Comparison of ENCODE assay signal across 13 cellular contexts in genomic region chrX:129773649-129774458, GRCh38. TPM values are rescaled to one million over a fixed set of nuclear protein-coding genes. Genes with fewer than 3 reads are reported as not detected.
DNase-seq lines count a peak whose midpoint lies in the region; ATAC-seq and TF ChIP-seq lines count a peak whose summit lies in the region.
"Had no signal": no experiment of that assay in that cellular context is flagged by ENCODE, and none has a peak within 500 bp of the region (broad histone marks: within the 10 kb centered on the region; RNA-seq: fewer than 3 reads in every experiment).

No MANE protein-coding gene starts in this region.

- H4K20me1 ChIP-seq in SU-DHL-6 (ENCODE audit: low read depth, low read length): no peaks in the 10 kb centered on the region
- H4K20me1 ChIP-seq in hepatocyte (ENCODE audit: insufficient read depth, poor library complexity, severe bottlenecking): no peaks in the 10 kb centered on the region

- H3K9me3 Mint-ChIP-seq in activated CD4-positive, alpha-beta T cell treated with anti-CD3 and anti-CD28 coated beads, Interleukin-2, amount 10 ng/mL, durations not matched to agents 24 days and 14 days: no peaks in the 10 kb centered on the region
- no peaks in the 10 kb centered on the region for H3K9me3 Mint-ChIP-seq in stimulated activated naive CD8-positive, alpha-beta T cell treated with anti-CD3 and anti-CD28 coated beads, Interleukin-15, Interleukin-2, amounts not matched to agents 100 ng/mL and 50 ng/mL, for 24 hours

- H3K9ac ChIP-seq in SU-DHL-6 (ENCODE audit: low read length): peak overlapping the region; percentile 35

- TF ChIP-seq CTCF in SU-DHL-6 (IDR thresholded peaks at IDR 0.05; ENCODE audit: insufficient read depth, low read length, poor library complexity, severe bottlenecking) (no peak), hepatocyte (IDR thresholded peaks at IDR 0.05; ENCODE audit: poor library complexity) (no peak)

- intact Hi-C loops in activated CD4-positive, alpha-beta T cell treated with anti-CD3 and anti-CD28 coated beads, Interleukin-2, amount 10 ng/mL, durations not matched to agents 24 days and 14 days (cut with micrococcal nuclease): loop anchor here (10.0 kb wide), 1 partner anchor 401 kb away; the partner anchor contains the start of gene RAB33A

- no peaks in the 10 kb centered on the region for H3K9me2 ChIP-seq in SU-DHL-6 (replicated peaks; ENCODE audit: insufficient read depth, low read length)
- H3K9me2 ChIP-seq in hepatocyte (replicated peaks; ENCODE audit: insufficient read depth): no peaks in the 10 kb centered on the region

- H3K4me1 Mint-ChIP-seq in activated CD4-positive, alpha-beta T cell treated with anti-CD3 and anti-CD28 coated beads, Interleukin-2, amount 10 ng/mL, durations not matched to agents 24 days and 14 days: peaks cover 53% of the 10 kb centered on the region
- H3K4me1 Mint-ChIP-seq in stimulated activated naive CD8-positive, alpha-beta T cell treated with anti-CD3 and anti-CD28 coated beads, Interleukin-15, Interleukin-2, amounts not matched to agents 100 ng/mL and 50 ng/mL, for 24 hours (ENCODE audit: low read depth): peaks cover 89% of the 10 kb centered on the region
- H3K4me1 Mint-ChIP-seq: brain, nephron progenitor cell had no signal

- no peaks in the 10 kb centered on the region for H3K79me2 ChIP-seq in SU-DHL-6 (ENCODE audit: insufficient read depth, low read length)
- H3K79me2 ChIP-seq in hepatocyte: no peaks in the 10 kb centered on the region

- no peaks in the 10 kb centered on the region for H3K27me3 ChIP-seq in SU-DHL-6 (ENCODE audit: low read length)
- no peaks in the 10 kb centered on the region for H3K27me3 ChIP-seq in hepatocyte

- ATAC-seq in GM18873 (IDR thresholded peaks at IDR 0.05; ENCODE audit: low FRiP score, unreplicated experiment): no peak

- DNase-seq in activated CD4-positive, alpha-beta T cell treated with anti-CD3 and anti-CD28 coated beads, Interleukin-2, amount 10 ng/mL, durations not matched to agents 24 days and 14 days: peak; percentile 64
- no peak for DNase-seq in activated CD4-positive, alpha-beta T cell treated with anti-CD3 and anti-CD28 coated beads, Interleukin-2, amount 50 U/mL, for 48 hours
- DNase-seq in hepatocyte (ENCODE audit: low spot score): peak; percentile 71
- no peak for DNase-seq in UCSD-AML1 (lab: John Stamatoyannopoulos, UW; ENCODE audit: unreplicated experiment)
- no peak for DNase-seq in SIG-M5 (lab: John Stamatoyannopoulos, UW)
- DNase-seq: H9, NCI-H446, nephron progenitor cell had no signal

- H3K4me2 ChIP-seq in SU-DHL-6 (ENCODE audit: low read depth, low read length, poor library complexity, severe bottlenecking): peak overlapping the region; percentile 54
- no peak overlapping the region for H3K4me2 ChIP-seq in hepatocyte

- H3K27ac ChIP-seq in SU-DHL-6 (ENCODE audit: low read depth, low read length): peak overlapping the region; percentile 92
- H3K27ac ChIP-seq in hepatocyte: peak overlapping the region; percentile 60

- H3K4me3 Mint-ChIP-seq in activated CD4-positive, alpha-beta T cell treated with anti-CD3 and anti-CD28 coated beads, Interleukin-2, amount 10 ng/mL, durations not matched to agents 24 days and 14 days: peak overlapping the region; percentile 28
- no peak overlapping the region for H3K4me3 Mint-ChIP-seq in stimulated activated naive CD8-positive, alpha-beta T cell treated with anti-CD3 and anti-CD28 coated beads, Interleukin-15, Interleukin-2, amounts not matched to agents 100 ng/mL and 50 ng/mL, for 24 hours
- H3K4me3 Mint-ChIP-seq: brain, H9, nephron progenitor cell had no signal

- peaks cover 29% of the 10 kb centered on the region for H3F3A ChIP-seq in SU-DHL-6 (ENCODE audit: insufficient read depth)

- 72% methylated on average over 4 of the region's 4 CpGs for WGBS in hepatocyte (ENCODE audit: low lambda C conversion rate, missing lambda C conversion rate)

- H3K27me3 Mint-ChIP-seq in activated CD4-positive, alpha-beta T cell treated with anti-CD3 and anti-CD28 coated beads, Interleukin-2, amount 10 ng/mL, durations not matched to agents 24 days and 14 days: no peaks in the 10 kb centered on the region
- no peaks in the 10 kb centered on the region for H3K27me3 Mint-ChIP-seq in stimulated activated naive CD8-positive, alpha-beta T cell treated with anti-CD3 and anti-CD28 coated beads, Interleukin-15, Interleukin-2, amounts not matched to agents 100 ng/mL and 50 ng/mL, for 24 hours

- H3K4me1 ChIP-seq in hepatocyte (ENCODE audit: insufficient read depth): peaks cover 3% of the 10 kb centered on the region

- H3K4me3 ChIP-seq in SU-DHL-6 (ENCODE audit: insufficient read depth, low read length, poor library complexity, severe bottlenecking) (no peak overlapping the region), hepatocyte (no peak overlapping the region)

- H3K9me3 ChIP-seq in SU-DHL-6 (ENCODE audit: insufficient read depth, low read length) (no peaks in the 10 kb centered on the region), hepatocyte (ENCODE audit: low read depth) (no peaks in the 10 kb centered on the region)

- H3K36me3 Mint-ChIP-seq in activated CD4-positive, alpha-beta T cell treated with anti-CD3 and anti-CD28 coated beads, Interleukin-2, amount 10 ng/mL, durations not matched to agents 24 days and 14 days (ENCODE audit: low read depth): no peaks in the 10 kb centered on the region
- no peaks in the 10 kb centered on the region for H3K36me3 Mint-ChIP-seq in stimulated activated naive CD8-positive, alpha-beta T cell treated with anti-CD3 and anti-CD28 coated beads, Interleukin-15, Interleukin-2, amounts not matched to agents 100 ng/mL and 50 ng/mL, for 24 hours (ENCODE audit: low read depth)
- H3K36me3 Mint-ChIP-seq: brain had no signal

- H3K27ac Mint-ChIP-seq in activated CD4-positive, alpha-beta T cell treated with anti-CD3 and anti-CD28 coated beads, Interleukin-2, amount 10 ng/mL, durations not matched to agents 24 days and 14 days: peak overlapping the region; percentile 95
- H3K27ac Mint-ChIP-seq in stimulated activated naive CD8-positive, alpha-beta T cell treated with anti-CD3 and anti-CD28 coated beads, Interleukin-15, Interleukin-2, amounts not matched to agents 100 ng/mL and 50 ng/mL, for 24 hours: peak overlapping the region; percentile 85
- H3K27ac Mint-ChIP-seq: brain, nephron progenitor cell had no signal

- no peaks in the 10 kb centered on the region for H3K36me3 ChIP-seq in SU-DHL-6 (ENCODE audit: low read length)
- H3K36me3 ChIP-seq in hepatocyte (replicated peaks; ENCODE audit: insufficient read depth, low read depth): no peaks in the 10 kb centered on the region

- H2AFZ ChIP-seq in SU-DHL-6 (ENCODE audit: low read depth, low read length, severe bottlenecking) (no peak overlapping the region), hepatocyte (no peak overlapping the region)

RNA-seq across cellular contexts. Expression of gene SASH3, which starts 5.9 kb away (rescaled TPM):
- total RNA-seq in activated CD4-positive, alpha-beta T cell treated with anti-CD3 and anti-CD28 coated beads, Interleukin-2, amount 10 ng/mL, durations not matched to agents 24 days and 14 days: 115 and 116 TPM in 2 replicates
- 0.67 and 0.76 TPM in 2 replicates for total RNA-seq in hepatocyte
- 0.31 and 0.96 TPM in 2 replicates for polyA plus RNA-seq in hepatocyte
- total RNA-seq: H9 had no signal
- polyA plus RNA-seq: AG04450 had no signal

RNA-seq across cellular contexts. Expression of gene XPNPEP2, which starts 35.1 kb away (rescaled TPM):
- 0.24 and 0.28 TPM in 2 replicates for total RNA-seq in activated CD4-positive, alpha-beta T cell treated with anti-CD3 and anti-CD28 coated beads, Interleukin-2, amount 10 ng/mL, durations not matched to agents 24 days and 14 days
- total RNA-seq in hepatocyte: 21.9 and 24.1 TPM in 2 replicates
- 15.0 and 23.1 TPM in 2 replicates for polyA plus RNA-seq in hepatocyte

Comparison
In these comparisons a context has a peak if more than half of its experiments do, and no peak if none do; other contexts are left out.
1. DNase-seq: peak in activated CD4-positive, alpha-beta T cell treated with anti-CD3 and anti-CD28 coated beads, Interleukin-2, amount 10 ng/mL, durations not matched to agents 24 days and 14 days (single experiment) and hepatocyte (single experiment); none in activated CD4-positive, alpha-beta T cell treated with anti-CD3 and anti-CD28 coated beads, Interleukin-2, amount 50 U/mL, for 48 hours (0 of 2), UCSD-AML1 (single experiment) and SIG-M5 (single experiment).
2. RNA of gene SASH3, which starts 5.9 kb away (total RNA-seq): 115 to 116 TPM in activated CD4-positive, alpha-beta T cell treated with anti-CD3 and anti-CD28 coated beads, Interleukin-2, amount 10 ng/mL, durations not matched to agents 24 days and 14 days; 0.67 to 0.76 TPM in hepatocyte; every median in the first group is over 10 times any median in the second.
3. RNA of gene XPNPEP2, which starts 35.1 kb away (total RNA-seq): 21.9 to 24.1 TPM in hepatocyte; 0.24 to 0.28 TPM in activated CD4-positive, alpha-beta T cell treated with anti-CD3 and anti-CD28 coated beads, Interleukin-2, amount 10 ng/mL, durations not matched to agents 24 days and 14 days; every median in the first group is over 10 times any median in the second.